Comparison of ENCODE assay signal across 1 cellular context in the genomic region with DNA sequence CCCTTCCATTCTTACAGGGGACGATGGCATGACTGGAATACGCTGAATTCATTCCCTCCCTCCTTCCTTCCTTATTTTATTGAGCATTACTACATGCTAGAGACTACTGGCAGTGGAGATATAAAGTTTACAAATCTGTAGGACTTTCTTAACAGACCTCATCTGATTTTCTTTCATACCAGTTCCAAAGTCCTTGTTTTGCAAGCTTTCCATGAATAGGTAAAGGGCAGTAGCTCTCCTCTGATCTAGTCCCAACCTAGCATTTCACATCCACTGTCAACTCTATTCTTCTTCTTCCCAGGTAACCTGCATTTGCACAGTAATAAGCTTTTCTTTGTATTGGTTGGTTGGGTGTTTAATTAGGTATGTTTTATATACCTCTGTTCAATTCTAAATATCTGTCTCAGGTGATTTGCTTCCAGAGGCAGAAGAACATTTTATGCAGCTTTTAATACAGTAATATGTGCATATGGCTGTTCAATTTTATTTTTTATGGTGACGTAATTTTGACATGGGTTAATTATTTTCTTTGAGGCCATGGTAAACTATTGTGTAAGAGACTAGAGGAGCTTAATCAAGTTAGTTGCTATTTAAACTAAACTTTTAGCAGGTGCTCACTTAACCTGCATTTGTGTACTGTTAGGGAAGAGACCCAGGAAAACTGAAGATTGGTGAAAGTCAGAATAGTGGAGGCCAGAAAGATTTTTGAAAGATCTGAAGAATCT.
A peak's percentile ranks its signal among the peaks of the same experiment; 100 is the strongest.
TF ChIP-seq lines count a peak whose summit lies in the region.

No MANE protein-coding gene starts in this region.

TF ChIP-seq in HepG2, 621 proteins besides CTCF, POLR2A, EP300 and RAD21 (continued from another document):
- TF ChIP-seq, protein P1, sequence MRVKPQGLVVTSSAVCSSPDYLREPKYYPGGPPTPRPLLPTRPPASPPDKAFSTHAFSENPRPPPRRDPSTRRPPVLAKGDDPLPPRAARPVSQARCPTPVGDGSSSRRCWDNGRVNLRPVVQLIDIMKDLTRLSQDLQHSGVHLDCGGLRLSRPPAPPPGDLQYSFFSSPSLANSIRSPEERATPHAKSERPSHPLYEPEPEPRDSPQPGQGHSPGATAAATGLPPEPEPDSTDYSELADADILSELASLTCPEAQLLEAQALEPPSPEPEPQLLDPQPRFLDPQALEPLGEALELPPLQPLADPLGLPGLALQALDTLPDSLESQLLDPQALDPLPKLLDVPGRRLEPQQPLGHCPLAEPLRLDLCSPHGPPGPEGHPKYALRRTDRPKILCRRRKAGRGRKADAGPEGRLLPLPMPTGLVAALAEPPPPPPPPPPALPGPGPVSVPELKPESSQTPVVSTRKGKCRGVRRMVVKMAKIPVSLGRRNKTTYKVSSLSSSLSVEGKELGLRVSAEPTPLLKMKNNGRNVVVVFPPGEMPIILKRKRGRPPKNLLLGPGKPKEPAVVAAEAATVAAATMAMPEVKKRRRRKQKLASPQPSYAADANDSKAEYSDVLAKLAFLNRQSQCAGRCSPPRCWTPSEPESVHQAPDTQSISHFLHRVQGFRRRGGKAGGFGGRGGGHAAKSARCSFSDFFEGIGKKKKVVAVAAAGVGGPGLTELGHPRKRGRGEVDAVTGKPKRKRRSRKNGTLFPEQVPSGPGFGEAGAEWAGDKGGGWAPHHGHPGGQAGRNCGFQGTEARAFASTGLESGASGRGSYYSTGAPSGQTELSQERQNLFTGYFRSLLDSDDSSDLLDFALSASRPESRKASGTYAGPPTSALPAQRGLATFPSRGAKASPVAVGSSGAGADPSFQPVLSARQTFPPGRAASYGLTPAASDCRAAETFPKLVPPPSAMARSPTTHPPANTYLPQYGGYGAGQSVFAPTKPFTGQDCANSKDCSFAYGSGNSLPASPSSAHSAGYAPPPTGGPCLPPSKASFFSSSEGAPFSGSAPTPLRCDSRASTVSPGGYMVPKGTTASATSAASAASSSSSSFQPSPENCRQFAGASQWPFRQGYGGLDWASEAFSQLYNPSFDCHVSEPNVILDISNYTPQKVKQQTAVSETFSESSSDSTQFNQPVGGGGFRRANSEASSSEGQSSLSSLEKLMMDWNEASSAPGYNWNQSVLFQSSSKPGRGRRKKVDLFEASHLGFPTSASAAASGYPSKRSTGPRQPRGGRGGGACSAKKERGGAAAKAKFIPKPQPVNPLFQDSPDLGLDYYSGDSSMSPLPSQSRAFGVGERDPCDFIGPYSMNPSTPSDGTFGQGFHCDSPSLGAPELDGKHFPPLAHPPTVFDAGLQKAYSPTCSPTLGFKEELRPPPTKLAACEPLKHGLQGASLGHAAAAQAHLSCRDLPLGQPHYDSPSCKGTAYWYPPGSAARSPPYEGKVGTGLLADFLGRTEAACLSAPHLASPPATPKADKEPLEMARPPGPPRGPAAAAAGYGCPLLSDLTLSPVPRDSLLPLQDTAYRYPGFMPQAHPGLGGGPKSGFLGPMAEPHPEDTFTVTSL (CRISPR knock-in tag; IDR thresholded peaks at IDR 0.05; ENCODE audit: borderline replicate concordance), result peak; percentile 77; the same call in 1 of the 2 replicates
- TF ChIP-seq NCOR1 (IDR thresholded peaks at IDR 0.05; ENCODE audit: borderline replicate concordance, low read length) (peak; percentile 54; the same call in 1 of the 2 replicates), CEBPG (CRISPR knock-in tag; IDR thresholded peaks at IDR 0.05) (peak; percentile 67), ZNF33A (CRISPR knock-in tag; IDR thresholded peaks at IDR 0.05; ENCODE audit: borderline replicate concordance) (no peak), NR2F6 (IDR thresholded peaks at IDR 0.05) (peak; percentile 13; the same call in 1 of the 2 replicates), NR2F6 (CRISPR knock-in tag; IDR thresholded peaks at IDR 0.05) (peak; percentile 18; the same call in 1 of the 2 replicates), HMG20A (CRISPR knock-in tag; IDR thresholded peaks at IDR 0.05; ENCODE audit: borderline replicate concordance) (peak; percentile 75; the same call in 1 of the 2 replicates)
